In the genomic region with DNA sequence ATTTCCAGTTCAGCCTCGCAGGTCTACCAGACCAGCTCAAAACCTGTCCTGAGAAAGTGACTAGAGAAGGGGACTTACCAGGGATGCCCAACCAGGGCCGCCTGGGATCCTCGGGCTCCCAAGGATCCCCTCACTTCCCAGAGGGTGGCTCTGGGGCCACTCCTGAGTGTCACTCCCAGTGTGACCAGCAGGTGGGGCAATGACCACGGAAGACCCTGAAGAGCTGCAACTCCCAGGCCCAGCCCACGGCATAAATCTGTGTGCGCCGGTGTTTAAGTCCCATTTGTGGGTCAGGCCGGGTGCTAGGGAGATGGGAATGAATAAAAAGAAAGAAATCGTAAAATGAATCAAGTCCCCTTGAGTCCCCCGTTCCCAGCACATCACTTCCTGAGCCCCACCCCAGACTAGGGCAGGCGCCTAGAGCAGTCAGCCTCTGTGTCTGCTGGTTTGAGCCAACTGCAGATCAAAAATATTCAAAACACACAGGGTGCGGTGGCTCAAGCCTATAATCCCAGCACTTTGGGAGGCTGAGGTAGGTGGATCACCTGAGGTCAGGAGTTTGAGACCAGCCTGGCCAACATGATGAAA, we compare ENCODE assay signal across 8 cellular contexts. TPM values are rescaled to one million over a fixed set of nuclear protein-coding genes. Genes with fewer than 3 reads are reported as not detected.
DNase-seq lines count a peak whose midpoint lies in the region; ATAC-seq and TF ChIP-seq lines count a peak whose summit lies in the region.
"Had no signal": no experiment of that assay in that cellular context is flagged by ENCODE, and none has a peak within 500 bp of the region (broad histone marks: within the 10 kb centered on the region; RNA-seq: fewer than 3 reads in every experiment).

No MANE protein-coding gene starts in this region.

- peak overlapping the region in 2 of 3 donors; percentile 38 to 39 for H3K4me3 Mint-ChIP-seq in T-cell
- no peak overlapping the region for H3K4me3 Mint-ChIP-seq in activated naive CD8-positive, alpha-beta T cell treated with anti-CD3 and anti-CD28 coated beads, Interleukin-2, amount 50 U/mL, for 24 hours

- peaks cover 11% of the 10 kb centered on the region for H3K36me3 Mint-ChIP-seq in T-cell
- peaks cover 30% of the 10 kb centered on the region for H3K36me3 Mint-ChIP-seq in activated naive CD8-positive, alpha-beta T cell treated with anti-CD3 and anti-CD28 coated beads, Interleukin-2, amount 50 U/mL, for 24 hours (ENCODE audit: low read depth)

- peak overlapping the region; percentile 72 to 88 for H3K27ac Mint-ChIP-seq in T-cell
- H3K27ac Mint-ChIP-seq in activated naive CD8-positive, alpha-beta T cell treated with anti-CD3 and anti-CD28 coated beads, Interleukin-2, amount 50 U/mL, for 24 hours = peak overlapping the region; percentile 78

- peaks cover 61 to 78% (median 71%) of the 10 kb centered on the region in 3 donors for H3K4me1 Mint-ChIP-seq in T-cell
- H3K4me1 Mint-ChIP-seq in activated naive CD8-positive, alpha-beta T cell treated with anti-CD3 and anti-CD28 coated beads, Interleukin-2, amount 50 U/mL, for 24 hours = peaks cover 93% of the 10 kb centered on the region

- POLR2A ChIA-PET in T-cell (lab: Charles Lee) = no interaction called here

- H3K4me3 ChIP-seq in GM12875 (ENCODE audit: low read depth, low read length) = no peak overlapping the region
- H3K4me3 ChIP-seq in NB4 (ENCODE audit: low read depth, low read length) = no peak overlapping the region

- peak; percentile 92 for DNase-seq in NB4 (ENCODE audit: low read depth)
- DNase-seq in T-cell = peak in 33 of 34 experiments; percentile 54 to 82 (median 74)
- peak; percentile 91 for DNase-seq in activated naive CD8-positive, alpha-beta T cell treated with anti-CD3 and anti-CD28 coated beads, Interleukin-2, amount 50 U/mL, for 24 hours
- DNase-seq in left cardiac atrium = peak; percentile 86
- peak; percentile 93 for DNase-seq in sciatic nerve (ENCODE audit: low spot score)

- TF ChIP-seq CTCF in GM12875 (IDR thresholded peaks at IDR 0.05; ENCODE audit: borderline replicate concordance, insufficient read depth, low read depth, low read length) (peak; percentile 87), NB4 (IDR thresholded peaks at IDR 0.05; ENCODE audit: low read depth, low read length) (peak; percentile 100)

- CTCF ChIA-PET in T-cell (lab: Charles Lee) = interaction anchor here (0.6 to 1.6 kb wide), 8 partner anchors 12 to 710 kb away, joined by 3 to 23 read pairs (median 3); a partner anchor contains a TSS

- intact Hi-C loops in left cardiac atrium (cut with DNase I) = loop anchor here (1.0 to 10.0 kb wide), 2 partner anchors 48 to 51 kb away; a partner anchor contains a TSS
- intact Hi-C loops in sciatic nerve (cut with DNase I) = loop anchor here (10.0 kb wide), 1 partner anchor 51 kb away; a partner anchor contains a TSS

- no peak for TF ChIP-seq POLR2A in NB4 (IDR thresholded peaks at IDR 0.05; ENCODE audit: extremely low read depth, insufficient read length)

- ATAC-seq in T-cell (replicated peaks in 1 of 4) = peak; percentile 53 to 59 (median 57)
- ATAC-seq in activated naive CD8-positive, alpha-beta T cell treated with anti-CD3 and anti-CD28 coated beads, Interleukin-2, amount 50 U/mL, for 24 hours = peak; percentile 26
- peak; percentile 76 to 88 for ATAC-seq in left cardiac atrium
- peak; percentile 87 for ATAC-seq in sciatic nerve
- no peak for ATAC-seq in HG03039 (IDR thresholded peaks at IDR 0.05; ENCODE audit: unreplicated experiment)

- H3K27me3 Mint-ChIP-seq in T-cell = no peaks in the 10 kb centered on the region
- H3K27me3 Mint-ChIP-seq in activated naive CD8-positive, alpha-beta T cell treated with anti-CD3 and anti-CD28 coated beads, Interleukin-2, amount 50 U/mL, for 24 hours = no peaks in the 10 kb centered on the region

- H3K9me3 Mint-ChIP-seq in T-cell = no peaks in the 10 kb centered on the region
- no peaks in the 10 kb centered on the region for H3K9me3 Mint-ChIP-seq in activated naive CD8-positive, alpha-beta T cell treated with anti-CD3 and anti-CD28 coated beads, Interleukin-2, amount 50 U/mL, for 24 hours

RNA-seq across cellular contexts. Expression of a gene that starts 10.7 kb away (rescaled TPM):
- total RNA-seq in T-cell (1 to 10 TPM; 1.2 to 5.4 (median 3.5) TPM), left cardiac atrium (10 to 100 TPM in 1 of 2 donors, 1 to 10 TPM in 1; 5.5 to 14.8 TPM), sciatic nerve (8.0 TPM)

RNA-seq across cellular contexts. Expression of a gene that starts 13.1 kb away (rescaled TPM):
- total RNA-seq in T-cell (100 to 1,000 TPM; 183 to 256 (median 208) TPM), left cardiac atrium (100 to 1,000 TPM; 229 to 241 TPM), sciatic nerve (237 TPM)

RNA-seq across cellular contexts. Expression of a gene that starts 21.8 kb away (rescaled TPM):
- total RNA-seq in T-cell (1 to 10 TPM in 3 of 5 donors, not detected in 2; 3.3 to 7.9 (median 3.6) TPM), left cardiac atrium (1 to 10 TPM in 1 of 2 donors, not detected in 1; 5.2 TPM), sciatic nerve (not detected)
- total RNA-seq: mononuclear cell had no signal

RNA-seq across cellular contexts. Expression of a gene that starts 46.8 kb away (rescaled TPM):
- total RNA-seq in T-cell (under 1 TPM; 0.15 to 0.56 (median 0.37) TPM), left cardiac atrium (10 to 100 TPM; 15.1 to 15.4 TPM), sciatic nerve (22.2 TPM)
